1 cellular context compared by ENCODE assay signal in genomic region chr19:41911889-41912731, GRCh38.
TF ChIP-seq lines count a peak whose summit lies in the region.

No MANE protein-coding gene starts in this region.

TF ChIP-seq in IMR-90, 13 proteins besides CTCF, POLR2A, EP300 and RAD21:
- no peak for TF ChIP-seq RCOR1 (IDR thresholded peaks at IDR 0.05; ENCODE audit: insufficient replicate concordance, low read length)
- TF ChIP-seq SMC3 (IDR thresholded peaks at IDR 0.05; ENCODE audit: low read depth, low read length): no peak
- TF ChIP-seq CHD1 (IDR thresholded peaks at IDR 0.05; ENCODE audit: low read depth, low read length): no peak
- no peak for TF ChIP-seq MXI1 (IDR thresholded peaks at IDR 0.05; ENCODE audit: borderline replicate concordance, low read depth, low read length)
- no peak for TF ChIP-seq MAFK (IDR thresholded peaks at IDR 0.05; ENCODE audit: low read depth, low read length)
- TF ChIP-seq NFE2L2 (IDR thresholded peaks at IDR 0.05; ENCODE audit: low read depth, low read length): no peak
- TF ChIP-seq ELK1 (IDR thresholded peaks at IDR 0.05; ENCODE audit: borderline replicate concordance, low read depth, low read length): no peak
- TF ChIP-seq USF2 (IDR thresholded peaks at IDR 0.05; ENCODE audit: low read depth, low read length): no peak
- no peak for TF ChIP-seq CEBPB (IDR thresholded peaks at IDR 0.05; ENCODE audit: low read depth, low read length)
- no peak for TF ChIP-seq MAZ (IDR thresholded peaks at IDR 0.05; ENCODE audit: borderline replicate concordance, low read depth, low read length)
- no peak for TF ChIP-seq RFX5 (IDR thresholded peaks at IDR 0.05; ENCODE audit: low read depth, low read length)
